8 cellular contexts compared by ENCODE assay signal in the genomic region with DNA sequence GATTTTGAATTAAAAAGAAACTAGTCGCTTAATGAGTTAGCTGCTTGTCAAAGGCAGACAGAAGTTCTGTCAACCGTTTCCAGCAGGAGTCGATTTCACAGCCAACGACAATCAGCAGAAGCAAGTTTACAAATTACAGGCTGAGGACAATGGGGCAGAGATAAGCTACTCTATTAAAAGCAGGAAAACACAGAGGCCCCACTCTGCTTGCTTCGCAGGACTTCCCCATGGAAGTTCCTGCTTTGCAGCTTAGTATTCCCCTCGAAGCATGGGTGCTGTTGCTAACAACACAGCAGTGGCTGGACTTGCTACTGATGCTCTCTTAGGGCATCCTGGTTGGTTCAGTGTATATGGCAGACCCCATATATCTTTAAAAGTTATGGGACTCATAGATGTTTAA. TPM values are rescaled to one million over a fixed set of nuclear protein-coding genes. Genes with fewer than 3 reads are reported as not detected.
DNase-seq lines count a peak whose midpoint lies in the region; ATAC-seq lines count a peak whose summit lies in the region.

No MANE protein-coding gene starts in this region.

- no peaks in the 10 kb centered on the region for H3K27me3 ChIP-seq in SJSA1 (replicated peaks)

- H3K4me3 ChIP-seq in SJSA1 = no peak overlapping the region

- ATAC-seq in GM19452 (IDR thresholded peaks at IDR 0.05; ENCODE audit: unreplicated experiment) (peak; percentile 38), left lobe of liver (peak; percentile 60), GM21526 (IDR thresholded peaks at IDR 0.05; ENCODE audit: low FRiP score, unreplicated experiment) (no peak)

- no peaks in the 10 kb centered on the region for H3K9me3 ChIP-seq in SJSA1 (replicated peaks)

- H3K4me1 ChIP-seq in SJSA1 (replicated peaks) = peaks cover 28% of the 10 kb centered on the region

- peak overlapping the region; percentile 5; the same call in 1 of the 2 replicates for H3K27ac ChIP-seq in SJSA1

- DNase-seq in CD1c-positive myeloid dendritic cell (ENCODE audit: extremely low spot score) (peak; percentile 82), SJSA1 (ENCODE audit: low read depth in 1 of 2, low spot score in 2 of 2) (peak in 1 of 2 experiments; percentile 26), left lobe of liver (ENCODE audit: low spot score) (no peak), NCI-H1436 treated with DMSO at 0.1 percent for 48 hours (lab: John Stamatoyannopoulos, UW) (no peak), NCI-H510A treated with DMSO at 0.1 percent for 48 hours (lab: John Stamatoyannopoulos, UW) (no peak)
- DNase-seq in stimulated activated CD4-positive, alpha-beta T cell treated with anti-CD3 and anti-CD28 coated beads, Interleukin-1b, Interleukin-23, amount 100 ng/mL, for 48 hours = no peak

- H3K36me3 ChIP-seq in SJSA1 = no peaks in the 10 kb centered on the region

RNA-seq across cellular contexts. Expression of a gene that starts 50.8 kb away (rescaled TPM):
- 18.0 and 21.3 TPM in 2 replicates for total RNA-seq in SJSA1 (2014; rRNA removed; shearing (Covaris generic))
- total RNA-seq in left lobe of liver = 27.3 TPM
